8 cellular contexts compared by ENCODE assay signal in the genomic region with DNA sequence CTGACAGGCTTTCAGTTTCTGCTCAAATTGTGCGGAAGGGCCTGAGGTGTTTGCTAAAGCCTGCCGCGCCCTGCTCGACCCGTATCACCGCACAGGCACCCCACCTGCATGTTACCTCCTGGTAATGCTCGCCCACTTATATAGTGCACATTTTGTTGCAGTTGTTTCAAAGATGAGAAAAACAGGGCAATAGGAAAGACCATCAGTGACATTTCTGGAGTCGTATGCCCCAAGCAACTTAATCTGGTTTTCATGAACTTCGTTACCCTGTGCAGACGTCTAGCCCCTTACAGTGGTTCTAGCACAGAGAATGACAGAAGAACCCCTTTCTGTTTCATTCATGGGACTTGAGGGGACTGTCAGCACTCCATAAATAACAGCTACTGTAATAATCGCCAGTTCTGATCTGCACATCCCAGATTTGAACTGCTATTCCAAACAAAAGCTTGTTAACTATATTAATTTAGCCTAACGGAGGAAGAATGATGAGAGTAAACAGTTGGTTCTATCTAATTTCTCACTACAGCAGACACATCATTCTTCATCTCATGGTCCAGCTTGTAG. TPM values are rescaled to one million over a fixed set of nuclear protein-coding genes. Genes with fewer than 3 reads are reported as not detected.
A peak's percentile ranks its signal among the peaks of the same experiment; 100 is the strongest.
DNase-seq lines count a peak whose midpoint lies in the region; ATAC-seq and TF ChIP-seq lines count a peak whose summit lies in the region.

No MANE protein-coding gene starts in this region.

- no peaks in the 10 kb centered on the region for H4K20me1 ChIP-seq in GM23248 (ENCODE audit: insufficient read depth)
- H4K20me1 ChIP-seq in osteoblast (ENCODE audit: insufficient read depth, low read length) = no peaks in the 10 kb centered on the region

- peak; percentile 26 for ATAC-seq in GM18502 (IDR thresholded peaks at IDR 0.05; ENCODE audit: poor library complexity, unreplicated experiment)

- WGBS in GM23248 (ENCODE audit: low coverage in 1 of 2, low lambda C conversion rate in 2 of 2, missing lambda C conversion rate in 2 of 2), 2 experiments = 7 to 8% methylated on average over 12 of the region's 12 CpGs

- H3K27ac ChIP-seq in GM23248 = peak overlapping the region; percentile 88
- peak overlapping the region; percentile 79 for H3K27ac ChIP-seq in osteoblast (ENCODE audit: low read depth, low read length)

- DNase-seq in GM23248 (peak; percentile 28), MG63 (no peak), osteoblast (ENCODE audit: insufficient read length, low spot score, missing footprints) (no peak), NCI-H1048 (lab: John Stamatoyannopoulos, UW) (no peak), ecto neural progenitor cell (ENCODE audit: low spot score) (no peak), NCI-H82 treated with DMSO at 0.1 percent for 48 hours (lab: John Stamatoyannopoulos, UW; ENCODE audit: unreplicated experiment) (no peak)

- H3K9me3 ChIP-seq in GM23248 (ENCODE audit: low read depth) = no peaks in the 10 kb centered on the region
- H3K9me3 ChIP-seq in MG63 = no peaks in the 10 kb centered on the region
- H3K9me3 ChIP-seq in endocrine pancreas (ENCODE audit: control insufficient read depth, low read length) = no peaks in the 10 kb centered on the region
- no peaks in the 10 kb centered on the region for H3K9me3 ChIP-seq in osteoblast (ENCODE audit: low read depth, low read length)

- H3K4me2 ChIP-seq in GM23248 (ENCODE audit: unreplicated experiment) = peak overlapping the region; percentile 82
- H3K4me2 ChIP-seq in osteoblast (ENCODE audit: insufficient read depth, low read length) = peak overlapping the region; percentile 96

- H3K79me2 ChIP-seq in GM23248 (ENCODE audit: insufficient read depth) (peaks cover 35% of the 10 kb centered on the region), osteoblast (ENCODE audit: insufficient read depth, low read length) (peaks cover 40% of the 10 kb centered on the region)

- H3F3A ChIP-seq in GM23248 (ENCODE audit: insufficient read depth) = peaks cover 13% of the 10 kb centered on the region

- H3K9ac ChIP-seq in GM23248 = peak overlapping the region; percentile 92
- H3K9ac ChIP-seq in endocrine pancreas (ENCODE audit: control insufficient read depth, insufficient read depth, low read length) = peak overlapping the region; percentile 90

- no peak for TF ChIP-seq CTCF in osteoblast (IDR thresholded peaks at IDR 0.05; ENCODE audit: extremely low read depth, low read depth, low read length)

- in situ Hi-C loops in GM23248 (cut with MboI) = no loop called here

- peak overlapping the region; percentile 96 for H2AFZ ChIP-seq in GM23248
- H2AFZ ChIP-seq in osteoblast (ENCODE audit: low read length) = peak overlapping the region; percentile 95

- H3K27me3 ChIP-seq in GM23248 (replicated peaks; ENCODE audit: insufficient read depth) (no peaks in the 10 kb centered on the region), MG63 (no peaks in the 10 kb centered on the region), endocrine pancreas (ENCODE audit: control insufficient read depth, insufficient read depth, low read length) (no peaks in the 10 kb centered on the region), osteoblast (ENCODE audit: insufficient read depth, low read length) (no peaks in the 10 kb centered on the region)

- peaks cover 20% of the 10 kb centered on the region; the same call in 1 of the 2 replicates for H3K36me3 ChIP-seq in GM23248 (ENCODE audit: low read depth)
- peaks cover 22% of the 10 kb centered on the region for H3K36me3 ChIP-seq in MG63
- no peaks in the 10 kb centered on the region for H3K36me3 ChIP-seq in endocrine pancreas (ENCODE audit: control insufficient read depth, insufficient read depth, low read length)
- peaks cover 18% of the 10 kb centered on the region for H3K36me3 ChIP-seq in osteoblast (ENCODE audit: insufficient read depth, low read length)

- H3K9me2 ChIP-seq in GM23248 (ENCODE audit: insufficient read depth) = no peaks in the 10 kb centered on the region

- H3K4me1 ChIP-seq in GM23248 (ENCODE audit: insufficient read depth) (peaks cover 17% of the 10 kb centered on the region), endocrine pancreas (ENCODE audit: control insufficient read depth, insufficient read depth, low read length) (peaks cover 13% of the 10 kb centered on the region), osteoblast (ENCODE audit: insufficient read depth, low read length) (peaks cover 25% of the 10 kb centered on the region)

- H3K4me3 ChIP-seq in GM23248 = peak overlapping the region; percentile 83
- H3K4me3 ChIP-seq in MG63 = peak overlapping the region; percentile 64
- H3K4me3 ChIP-seq in endocrine pancreas (ENCODE audit: control insufficient read depth, insufficient read depth, low read length) = peak overlapping the region; percentile 89
- peak overlapping the region; percentile 90 for H3K4me3 ChIP-seq in osteoblast (ENCODE audit: insufficient read depth, low read length)

RNA-seq across cellular contexts. Expression of a gene that starts 0.9 kb away (rescaled TPM):
- total RNA-seq in GM23248 (2014; rRNA removed; shearing (Covaris generic)) = 133 and 145 TPM in 2 replicates
- polyA plus RNA-seq in GM23248 (2016; fragmentation: Nextera tagmentation; extraction: Ambion mirVana) = 169 and 170 TPM in 2 replicates
- total RNA-seq in MG63 (2014; rRNA removed; shearing (Covaris generic); ENCODE audit: low replicate concordance) = 119 and 137 TPM in 2 replicates
- total RNA-seq in osteoblast = 104 and 110 TPM in 2 replicates
